In the genomic region with DNA sequence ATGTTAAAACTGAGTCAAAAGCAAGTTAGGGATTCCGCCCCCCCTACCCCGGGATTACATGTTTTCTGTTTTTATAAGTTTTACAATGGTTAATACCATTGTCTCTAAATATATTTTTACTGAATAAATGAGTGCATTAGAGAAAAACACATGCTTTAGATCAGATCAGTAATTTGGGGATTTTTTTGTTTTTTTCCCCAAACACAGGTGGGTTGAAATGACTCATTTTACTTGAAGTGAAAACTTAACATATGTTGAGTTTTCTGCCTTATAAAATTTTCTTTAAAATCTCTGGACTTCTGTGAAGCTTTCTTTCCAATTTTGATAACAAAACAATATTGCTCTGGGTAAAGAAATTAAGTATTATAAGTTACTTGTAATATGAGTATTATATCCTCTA, we compare ENCODE assay signal across 28 cellular contexts.
"Had no signal": no experiment of that assay in that cellular context is flagged by ENCODE, and none has a peak within 500 bp of the region (broad histone marks: within the 10 kb centered on the region; RNA-seq: fewer than 3 reads in every experiment).

No MANE protein-coding gene starts in this region.

- H3K9me3 ChIP-seq: left lung, lower lobe of right lung, neutrophil, right atrium auricular region, right lobe of liver, stomach, testis, thyroid gland, transverse colon, upper lobe of left lung, vagina had no signal

- H3K4me1 Mint-ChIP-seq: immature natural killer cell; nephron; neural crest cell; stimulated activated naive B cell treated with anti-CD40 and anti-IgM and Interleukin-4, amounts not matched to agents 10 μg/mL and 1 μg/mL and 100 μg/mL, for 72 hours had no signal

- H3K4me1 ChIP-seq: left lung, lower lobe of right lung, right atrium auricular region, right lobe of liver, stomach, testis, thyroid gland, transverse colon, upper lobe of left lung, vagina had no signal

- FAIRE-seq: kidney had no signal

- H3K27me3 Mint-ChIP-seq: naive thymus-derived CD8-positive, alpha-beta T cell; progenitor cell of endocrine pancreas; stimulated activated naive B cell treated with anti-CD40 and anti-IgM and Interleukin-4, amounts not matched to agents 10 μg/mL and 1 μg/mL and 100 μg/mL, for 72 hours had no signal

- H3K27me3 ChIP-seq: left lung, neutrophil, right atrium auricular region, right lobe of liver, stomach, testis, thyroid gland, transverse colon, upper lobe of left lung, vagina had no signal

- H3K27ac Mint-ChIP-seq: immature natural killer cell; naive thymus-derived CD8-positive, alpha-beta T cell; progenitor cell of endocrine pancreas; stimulated activated naive B cell treated with anti-CD40 and anti-IgM and Interleukin-4, amounts not matched to agents 10 μg/mL and 1 μg/mL and 100 μg/mL, for 72 hours had no signal

- DNase-seq: hypothalamus; immature natural killer cell; kidney; left colon; left lung; lower lobe of right lung; mammary epithelial cell; mesenchymal stem cell; naive thymus-derived CD8-positive, alpha-beta T cell; occipital lobe; right lobe of liver; stimulated activated CD4-positive, alpha-beta T cell treated with anti-CD3 and anti-CD28 coated beads, Interleukin-12 subunit alpha, Interleukin-12 subunit beta, amount 100 ng/mL, for 4 hours; stimulated activated CD4-positive, alpha-beta T cell treated with anti-CD3 and anti-CD28 coated beads, Interleukin-15, amount 100 ng/mL, for 24 hours; stimulated activated CD4-positive, alpha-beta T cell treated with anti-CD3 and anti-CD28 coated beads, Interleukin-2, amount 100 ng/mL, for 24 hours; stimulated activated CD4-positive, alpha-beta T cell treated with anti-CD3 and anti-CD28 coated beads, Interleukin-4, amount 100 ng/mL, for 1 hour; stimulated activated naive B cell treated with anti-CD40 and anti-IgM and Interleukin-4, amounts not matched to agents 10 μg/mL and 1 μg/mL and 100 μg/mL, for 72 hours; stimulated activated naive CD8-positive, alpha-beta T cell treated with anti-CD3 and anti-CD28 coated beads, Interleukin-15, Interleukin-2, amounts not matched to agents 100 U/mL and 50 U/mL, for 24 hours; stomach; testis; thyroid gland; transverse colon; upper lobe of left lung had no signal

- H3K4me3 ChIP-seq: left lung, lower lobe of right lung, right atrium auricular region, right lobe of liver, stomach, testis, thyroid gland, transverse colon, upper lobe of left lung, vagina had no signal

- ATAC-seq: left colon; left lung; lower lobe of right lung; naive thymus-derived CD8-positive, alpha-beta T cell; right lobe of liver; stimulated activated naive B cell treated with anti-CD40 and anti-IgM and Interleukin-4, amounts not matched to agents 10 μg/mL and 1 μg/mL and 100 μg/mL, for 72 hours; stimulated activated naive CD8-positive, alpha-beta T cell treated with anti-CD3 and anti-CD28 coated beads, Interleukin-15, Interleukin-2, amounts not matched to agents 100 U/mL and 50 U/mL, for 24 hours had no signal

- H3K36me3 ChIP-seq: right atrium auricular region, right lobe of liver, thyroid gland, vagina had no signal

- H3K27ac ChIP-seq: left lung, lower lobe of right lung, neutrophil, right atrium auricular region, right lobe of liver, stomach, testis, thyroid gland, transverse colon, upper lobe of left lung, vagina had no signal

- H3K4me3 Mint-ChIP-seq: immature natural killer cell; naive thymus-derived CD8-positive, alpha-beta T cell; nephron; neural crest cell; stimulated activated naive B cell treated with anti-CD40 and anti-IgM and Interleukin-4, amounts not matched to agents 10 μg/mL and 1 μg/mL and 100 μg/mL, for 72 hours had no signal

- H3K9me3 Mint-ChIP-seq: immature natural killer cell; naive thymus-derived CD8-positive, alpha-beta T cell; nephron; neural crest cell; stimulated activated naive B cell treated with anti-CD40 and anti-IgM and Interleukin-4, amounts not matched to agents 10 μg/mL and 1 μg/mL and 100 μg/mL, for 72 hours had no signal
